26 cellular contexts compared by ENCODE assay signal in the genomic region with DNA sequence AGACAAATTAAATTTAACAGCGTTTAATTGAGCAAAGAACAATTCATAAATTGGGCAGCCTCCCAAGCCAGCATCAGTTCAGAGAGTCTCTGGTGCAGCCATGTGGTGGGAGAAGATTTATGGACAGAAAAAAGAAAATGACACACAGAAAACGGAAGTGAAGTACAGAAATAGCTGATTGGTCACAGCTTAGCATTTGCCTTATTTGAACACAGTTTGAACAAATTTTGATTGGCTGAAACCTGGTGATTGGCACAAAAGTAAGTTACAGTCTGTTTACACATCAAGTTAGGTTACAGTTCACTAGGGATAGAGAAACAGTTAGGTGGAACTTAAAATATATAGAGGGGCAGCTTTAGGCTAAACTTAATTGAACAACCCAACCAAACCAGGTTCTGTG.
DNase-seq lines count a peak whose midpoint lies in the region; ATAC-seq, FAIRE-seq and TF ChIP-seq lines count a peak whose summit lies in the region.
"Had no signal": no experiment of that assay in that cellular context is flagged by ENCODE, and none has a peak within 500 bp of the region (broad histone marks: within the 10 kb centered on the region; RNA-seq: fewer than 3 reads in every experiment).

No MANE protein-coding gene starts in this region.

- FAIRE-seq in D721Med (lab: Jason Lieb, UNC), result no peak
- FAIRE-seq: astrocyte, H54 had no signal

- in situ Hi-C loops in gastrocnemius medialis (cut with MboI; ENCODE audit: low sequenced_read_pairs in 4 of 4), result no loop called here

- H3K4me1 ChIP-seq in gastrocnemius medialis, result no peaks in the 10 kb centered on the region
- H3K4me1 ChIP-seq: left ventricle myocardium inferior, tibial artery had no signal

- H3K9me3 ChIP-seq in gastrocnemius medialis, result no peaks in the 10 kb centered on the region
- H3K9me3 ChIP-seq: left ventricle myocardium inferior, tibial artery had no signal

- no peaks in the 10 kb centered on the region for H3K36me3 ChIP-seq in gastrocnemius medialis
- H3K36me3 ChIP-seq: BLaER1 treated with 17β-estradiol and CSF1 and Interleukin-3, amounts not matched to agents 10 nM and 100 nM; left ventricle myocardium inferior; tibial artery had no signal

- no peak for TF ChIP-seq POLR2A in gastrocnemius medialis (IDR thresholded peaks at IDR 0.05)

- H3K27me3 ChIP-seq in gastrocnemius medialis, result no peaks in the 10 kb centered on the region
- H3K27me3 ChIP-seq: BLaER1 treated with 17β-estradiol and CSF1 and Interleukin-3, amounts not matched to agents 10 nM and 100 nM; tibial artery had no signal

- TF ChIP-seq CTCF in D721Med (IDR thresholded peaks at IDR 0.05; ENCODE audit: insufficient read depth, missing control alignments) (peak; percentile 3), gastrocnemius medialis (IDR thresholded peaks at IDR 0.05 in 4 of 5, conservative IDR thresholded peaks at IDR 0.05 in 1 of 5) (no peak)

- intact Hi-C loops in gastrocnemius medialis (cut with DNase I; ENCODE audit: low total_unique reads), result no loop called here

- H3K27ac ChIP-seq in gastrocnemius medialis, result no peak overlapping the region
- H3K27ac ChIP-seq: BLaER1 treated with 17β-estradiol and CSF1 and Interleukin-3, amounts not matched to agents 10 nM and 100 nM; coronary artery; epithelial cell of prostate; left ventricle myocardium inferior; RWPE1; tibial artery had no signal

- no peak for DNase-seq in D721Med (ENCODE audit: insufficient read length, low spot score)
- DNase-seq in MV-4-11 (lab: John Stamatoyannopoulos, UW), result peak; percentile 56
- peak; percentile 46 for DNase-seq in RKO (ENCODE audit: low spot score)
- DNase-seq in foreskin melanocyte, result peak; percentile 3
- DNase-seq in GM19240 (ENCODE audit: insufficient read length, low spot score), result no peak
- no peak for DNase-seq in NOMO-1 treated with DMSO at 0.1 percent for 48 hours (lab: John Stamatoyannopoulos, UW; ENCODE audit: unreplicated experiment)
- no peak for DNase-seq in gastrocnemius medialis
- DNase-seq: activated CD4-positive, CD25-positive, alpha-beta regulatory T cell; activated CD8-positive, alpha-beta memory T cell treated with anti-CD3 and anti-CD28 coated beads, Interleukin-2, amount 10 ng/mL, durations not matched to agents 7 days and 5 days; activated gamma-delta T cell treated with Interleukin-2 at 50 U/mL for 16 hours; activated T-cell treated with anti-CD3 and anti-CD28 coated beads, Interleukin-2, amount 50 U/mL, for 4 hours; DMS79 treated with DMSO at 0.1 percent for 48 hours; effector memory CD4-positive, alpha-beta T cell; GDM1; left ventricle myocardium inferior; mesendoderm; MM.1S; NCI-H526; stimulated activated CD4-positive, alpha-beta T cell treated with anti-CD3 and anti-CD28 coated beads, Interleukin-4, amount 100 ng/mL, for 24 hours; tibial artery had no signal

- no peak overlapping the region for H3K4me3 ChIP-seq in gastrocnemius medialis
- H3K4me3 ChIP-seq: BLaER1 treated with 17β-estradiol and CSF1 and Interleukin-3, amounts not matched to agents 10 nM and 100 nM; coronary artery; left ventricle myocardium inferior; tibial artery had no signal

- no peak for ATAC-seq in gastrocnemius medialis
- ATAC-seq: activated CD8-positive, alpha-beta memory T cell treated with anti-CD3 and anti-CD28 coated beads, Interleukin-2, amount 10 ng/mL, durations not matched to agents 7 days and 5 days; activated T-cell treated with anti-CD3 and anti-CD28 coated beads, Interleukin-2, amount 50 U/mL, for 4 hours had no signal

Comparison
In these comparisons a context has a peak if more than half of its experiments do, and no peak if none do; other contexts are left out.
1. DNase-seq: peak in MV-4-11 (single experiment), RKO (single experiment) and foreskin melanocyte (single experiment); none in D721Med (single experiment), GM19240 (single experiment), NOMO-1 treated with DMSO at 0.1 percent for 48 hours (single experiment) and gastrocnemius medialis (0 of 2).